ENCODE assay signal across 20 cellular contexts in genomic region chr9:10112070-10112469, GRCh38.
"Had no signal": no experiment of that assay in that cellular context is flagged by ENCODE, and none has a peak within 500 bp of the region (broad histone marks: within the 10 kb centered on the region; RNA-seq: fewer than 3 reads in every experiment).

No MANE protein-coding gene starts in this region.

- H3K27me3 ChIP-seq: dorsolateral prefrontal cortex, neural progenitor cell, spleen, tibial nerve, upper lobe of left lung, uterus had no signal

- H3K9ac ChIP-seq: neural progenitor cell, parathyroid adenoma had no signal

- H3K36me3 ChIP-seq: neural progenitor cell, spleen, thoracic aorta, tibial nerve, upper lobe of left lung, uterus had no signal

- H2AFZ ChIP-seq: neural progenitor cell, parathyroid adenoma had no signal

- FAIRE-seq: colon had no signal

- DNase-seq: effector CD4-positive, alpha-beta T cell; foreskin fibroblast; immature natural killer cell; islet precursor cell; kidney glomerular epithelial cell; left colon; midbrain; naive thymus-derived CD4-positive, alpha-beta T cell; spleen; stimulated activated naive B cell treated with anti-CD40 and anti-IgM and Interleukin-4, amounts not matched to agents 10 μg/mL and 1 μg/mL and 100 μg/mL, for 72 hours; uterus had no signal

- ATAC-seq: left colon; naive thymus-derived CD4-positive, alpha-beta T cell; stimulated activated naive B cell treated with anti-CD40 and anti-IgM and Interleukin-4, amounts not matched to agents 10 μg/mL and 1 μg/mL and 100 μg/mL, for 72 hours had no signal

- H3K79me2 ChIP-seq: parathyroid adenoma had no signal

- H3K9me3 ChIP-seq: spleen, thoracic aorta, tibial nerve, upper lobe of left lung, uterus had no signal

- H3K27ac ChIP-seq: neural progenitor cell, parathyroid adenoma, skin epidermis, spleen, thoracic aorta, tibial nerve, upper lobe of left lung, uterus had no signal

- H3K4me2 ChIP-seq: neural progenitor cell had no signal

- H3K4me3 ChIP-seq: dorsolateral prefrontal cortex, lung, neural progenitor cell, skin epidermis, spleen, thoracic aorta, tibial nerve, upper lobe of left lung, uterus had no signal

- H3K4me1 ChIP-seq: neural progenitor cell, parathyroid adenoma, spleen, tibial nerve, upper lobe of left lung, uterus had no signal
